ENCODE assay signal across 2 cellular contexts in the genomic region with DNA sequence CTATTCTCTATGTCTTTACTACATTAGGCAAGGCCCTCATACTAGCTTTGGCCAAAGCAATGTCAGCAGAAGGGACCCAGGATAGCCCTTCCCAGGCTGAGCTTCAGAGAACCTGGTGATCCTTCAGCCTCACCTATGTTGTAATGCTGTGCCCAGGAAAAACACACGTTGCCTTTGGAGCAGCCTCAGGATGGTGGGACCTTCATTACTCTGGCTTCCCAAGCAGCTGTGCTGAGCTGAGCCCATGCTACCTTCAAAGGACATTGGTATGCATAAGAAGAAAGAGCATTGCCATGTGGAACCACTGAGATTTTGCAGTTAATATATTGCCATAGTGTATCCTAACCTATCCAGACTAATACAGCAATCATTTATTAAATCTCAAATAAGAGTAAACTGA.
TF ChIP-seq lines count a peak whose summit lies in the region.

No MANE protein-coding gene starts in this region.

TF ChIP-seq in GM23338, 12 proteins besides CTCF, POLR2A, EP300 and RAD21 (continues in another document):
- TF ChIP-seq, protein P1, sequence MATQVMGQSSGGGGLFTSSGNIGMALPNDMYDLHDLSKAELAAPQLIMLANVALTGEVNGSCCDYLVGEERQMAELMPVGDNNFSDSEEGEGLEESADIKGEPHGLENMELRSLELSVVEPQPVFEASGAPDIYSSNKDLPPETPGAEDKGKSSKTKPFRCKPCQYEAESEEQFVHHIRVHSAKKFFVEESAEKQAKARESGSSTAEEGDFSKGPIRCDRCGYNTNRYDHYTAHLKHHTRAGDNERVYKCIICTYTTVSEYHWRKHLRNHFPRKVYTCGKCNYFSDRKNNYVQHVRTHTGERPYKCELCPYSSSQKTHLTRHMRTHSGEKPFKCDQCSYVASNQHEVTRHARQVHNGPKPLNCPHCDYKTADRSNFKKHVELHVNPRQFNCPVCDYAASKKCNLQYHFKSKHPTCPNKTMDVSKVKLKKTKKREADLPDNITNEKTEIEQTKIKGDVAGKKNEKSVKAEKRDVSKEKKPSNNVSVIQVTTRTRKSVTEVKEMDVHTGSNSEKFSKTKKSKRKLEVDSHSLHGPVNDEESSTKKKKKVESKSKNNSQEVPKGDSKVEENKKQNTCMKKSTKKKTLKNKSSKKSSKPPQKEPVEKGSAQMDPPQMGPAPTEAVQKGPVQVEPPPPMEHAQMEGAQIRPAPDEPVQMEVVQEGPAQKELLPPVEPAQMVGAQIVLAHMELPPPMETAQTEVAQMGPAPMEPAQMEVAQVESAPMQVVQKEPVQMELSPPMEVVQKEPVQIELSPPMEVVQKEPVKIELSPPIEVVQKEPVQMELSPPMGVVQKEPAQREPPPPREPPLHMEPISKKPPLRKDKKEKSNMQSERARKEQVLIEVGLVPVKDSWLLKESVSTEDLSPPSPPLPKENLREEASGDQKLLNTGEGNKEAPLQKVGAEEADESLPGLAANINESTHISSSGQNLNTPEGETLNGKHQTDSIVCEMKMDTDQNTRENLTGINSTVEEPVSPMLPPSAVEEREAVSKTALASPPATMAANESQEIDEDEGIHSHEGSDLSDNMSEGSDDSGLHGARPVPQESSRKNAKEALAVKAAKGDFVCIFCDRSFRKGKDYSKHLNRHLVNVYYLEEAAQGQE (IDR thresholded peaks at IDR 0.05; ENCODE audit: unreplicated experiment), result no peak
- TF ChIP-seq EZH2phosphoT487 (IDR thresholded peaks at IDR 0.05; ENCODE audit: unreplicated experiment), result no peak
- TF ChIP-seq CREB1 (CRISPR knock-in tag; IDR thresholded peaks at IDR 0.05; ENCODE audit: low read depth), result no peak
- TF ChIP-seq STAT1 (IDR thresholded peaks at IDR 0.05; ENCODE audit: unreplicated experiment), result no peak
- TF ChIP-seq ZNF331 (CRISPR knock-in tag; IDR thresholded peaks at IDR 0.05; ENCODE audit: low read depth), result no peak
- no peak for TF ChIP-seq NANOG (IDR thresholded peaks at IDR 0.05; ENCODE audit: borderline replicate concordance)
- TF ChIP-seq JUNB (IDR thresholded peaks at IDR 0.05; ENCODE audit: unreplicated experiment), result no peak
- TF ChIP-seq ZNF114 (CRISPR knock-in tag; IDR thresholded peaks at IDR 0.05), result no peak
- TF ChIP-seq ZNF462 (CRISPR knock-in tag; IDR thresholded peaks at IDR 0.05), result no peak
- TF ChIP-seq EZH2 (IDR thresholded peaks at IDR 0.05; ENCODE audit: low read depth, unreplicated experiment), result no peak

TF ChIP-seq in WTC11, 78 proteins besides CTCF, POLR2A, EP300 and RAD21 (continued from another document):
- TF ChIP-seq, protein P2, sequence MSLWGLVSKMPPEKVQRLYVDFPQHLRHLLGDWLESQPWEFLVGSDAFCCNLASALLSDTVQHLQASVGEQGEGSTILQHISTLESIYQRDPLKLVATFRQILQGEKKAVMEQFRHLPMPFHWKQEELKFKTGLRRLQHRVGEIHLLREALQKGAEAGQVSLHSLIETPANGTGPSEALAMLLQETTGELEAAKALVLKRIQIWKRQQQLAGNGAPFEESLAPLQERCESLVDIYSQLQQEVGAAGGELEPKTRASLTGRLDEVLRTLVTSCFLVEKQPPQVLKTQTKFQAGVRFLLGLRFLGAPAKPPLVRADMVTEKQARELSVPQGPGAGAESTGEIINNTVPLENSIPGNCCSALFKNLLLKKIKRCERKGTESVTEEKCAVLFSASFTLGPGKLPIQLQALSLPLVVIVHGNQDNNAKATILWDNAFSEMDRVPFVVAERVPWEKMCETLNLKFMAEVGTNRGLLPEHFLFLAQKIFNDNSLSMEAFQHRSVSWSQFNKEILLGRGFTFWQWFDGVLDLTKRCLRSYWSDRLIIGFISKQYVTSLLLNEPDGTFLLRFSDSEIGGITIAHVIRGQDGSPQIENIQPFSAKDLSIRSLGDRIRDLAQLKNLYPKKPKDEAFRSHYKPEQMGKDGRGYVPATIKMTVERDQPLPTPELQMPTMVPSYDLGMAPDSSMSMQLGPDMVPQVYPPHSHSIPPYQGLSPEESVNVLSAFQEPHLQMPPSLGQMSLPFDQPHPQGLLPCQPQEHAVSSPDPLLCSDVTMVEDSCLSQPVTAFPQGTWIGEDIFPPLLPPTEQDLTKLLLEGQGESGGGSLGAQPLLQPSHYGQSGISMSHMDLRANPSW (CRISPR knock-in tag; conservative IDR thresholded peaks at IDR 0.05; ENCODE audit: low read depth), result no peak
- TF ChIP-seq FOXJ3 (CRISPR knock-in tag; IDR thresholded peaks at IDR 0.05; ENCODE audit: borderline replicate concordance) (no peak), SOX15 (CRISPR knock-in tag; IDR thresholded peaks at IDR 0.05) (no peak), PRDM15 (CRISPR knock-in tag; IDR thresholded peaks at IDR 0.05) (no peak)
- TF ChIP-seq, protein P3, sequence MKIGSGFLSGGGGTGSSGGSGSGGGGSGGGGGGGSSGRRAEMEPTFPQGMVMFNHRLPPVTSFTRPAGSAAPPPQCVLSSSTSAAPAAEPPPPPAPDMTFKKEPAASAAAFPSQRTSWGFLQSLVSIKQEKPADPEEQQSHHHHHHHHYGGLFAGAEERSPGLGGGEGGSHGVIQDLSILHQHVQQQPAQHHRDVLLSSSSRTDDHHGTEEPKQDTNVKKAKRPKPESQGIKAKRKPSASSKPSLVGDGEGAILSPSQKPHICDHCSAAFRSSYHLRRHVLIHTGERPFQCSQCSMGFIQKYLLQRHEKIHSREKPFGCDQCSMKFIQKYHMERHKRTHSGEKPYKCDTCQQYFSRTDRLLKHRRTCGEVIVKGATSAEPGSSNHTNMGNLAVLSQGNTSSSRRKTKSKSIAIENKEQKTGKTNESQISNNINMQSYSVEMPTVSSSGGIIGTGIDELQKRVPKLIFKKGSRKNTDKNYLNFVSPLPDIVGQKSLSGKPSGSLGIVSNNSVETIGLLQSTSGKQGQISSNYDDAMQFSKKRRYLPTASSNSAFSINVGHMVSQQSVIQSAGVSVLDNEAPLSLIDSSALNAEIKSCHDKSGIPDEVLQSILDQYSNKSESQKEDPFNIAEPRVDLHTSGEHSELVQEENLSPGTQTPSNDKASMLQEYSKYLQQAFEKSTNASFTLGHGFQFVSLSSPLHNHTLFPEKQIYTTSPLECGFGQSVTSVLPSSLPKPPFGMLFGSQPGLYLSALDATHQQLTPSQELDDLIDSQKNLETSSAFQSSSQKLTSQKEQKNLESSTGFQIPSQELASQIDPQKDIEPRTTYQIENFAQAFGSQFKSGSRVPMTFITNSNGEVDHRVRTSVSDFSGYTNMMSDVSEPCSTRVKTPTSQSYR (CRISPR knock-in tag; IDR thresholded peaks at IDR 0.05), result no peak
- TF ChIP-seq, protein P4, sequence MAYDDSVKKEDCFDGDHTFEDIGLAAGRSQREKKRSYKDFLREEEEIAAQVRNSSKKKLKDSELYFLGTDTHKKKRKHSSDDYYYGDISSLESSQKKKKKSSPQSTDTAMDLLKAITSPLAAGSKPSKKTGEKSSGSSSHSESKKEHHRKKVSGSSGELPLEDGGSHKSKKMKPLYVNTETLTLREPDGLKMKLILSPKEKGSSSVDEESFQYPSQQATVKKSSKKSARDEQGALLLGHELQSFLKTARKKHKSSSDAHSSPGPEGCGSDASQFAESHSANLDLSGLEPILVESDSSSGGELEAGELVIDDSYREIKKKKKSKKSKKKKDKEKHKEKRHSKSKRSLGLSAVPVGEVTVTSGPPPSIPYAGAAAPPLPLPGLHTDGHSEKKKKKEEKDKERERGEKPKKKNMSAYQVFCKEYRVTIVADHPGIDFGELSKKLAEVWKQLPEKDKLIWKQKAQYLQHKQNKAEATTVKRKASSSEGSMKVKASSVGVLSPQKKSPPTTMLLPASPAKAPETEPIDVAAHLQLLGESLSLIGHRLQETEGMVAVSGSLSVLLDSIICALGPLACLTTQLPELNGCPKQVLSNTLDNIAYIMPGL (CRISPR knock-in tag; IDR thresholded peaks at IDR 0.05), result no peak
